ENCODE assay signal across 7 cellular contexts in the genomic region with DNA sequence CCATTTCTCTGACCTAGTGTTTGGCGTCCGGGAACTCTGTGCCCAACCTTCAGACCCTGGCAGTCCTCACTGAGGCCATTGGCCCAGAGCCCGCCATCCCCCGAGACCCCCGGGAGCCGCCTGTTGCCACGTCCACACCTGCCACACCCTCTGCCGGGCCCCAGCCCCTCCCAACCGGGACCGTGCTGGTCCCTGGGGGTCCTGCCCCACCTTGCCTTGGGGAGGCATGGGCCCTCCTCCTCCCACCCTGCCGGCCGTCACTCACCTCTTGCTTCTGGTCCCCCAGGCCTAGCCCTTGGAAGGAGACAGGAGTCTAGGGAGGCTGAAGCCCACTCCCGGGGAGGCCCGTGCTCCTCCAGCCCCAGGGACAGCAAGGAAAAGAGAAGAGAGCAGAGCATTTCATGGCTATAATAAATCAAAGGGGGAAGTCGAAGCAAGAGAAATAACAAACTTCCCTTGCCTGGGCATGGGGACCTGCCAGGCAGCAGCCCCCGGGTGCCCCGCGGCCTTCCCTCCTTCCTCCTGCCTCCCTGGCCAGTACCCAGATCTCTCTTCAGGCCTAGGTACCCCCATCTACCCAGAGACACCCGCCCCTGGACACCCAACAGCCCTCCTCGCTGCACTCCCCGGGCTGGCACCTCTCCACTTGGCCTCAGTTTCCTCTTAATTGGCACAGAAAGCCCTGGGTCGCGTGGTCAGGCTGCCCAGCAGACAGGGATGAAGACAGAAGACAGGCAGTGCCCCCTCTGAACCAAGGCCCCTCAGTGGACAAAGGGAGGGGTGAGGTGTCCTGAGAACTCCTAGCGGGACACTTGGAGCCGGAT. TPM values are rescaled to one million over a fixed set of nuclear protein-coding genes. Genes with fewer than 3 reads are reported as not detected.
DNase-seq lines count a peak whose midpoint lies in the region; ATAC-seq and TF ChIP-seq lines count a peak whose summit lies in the region.
"Had no signal": no experiment of that assay in that cellular context is flagged by ENCODE, and none has a peak within 500 bp of the region (broad histone marks: within the 10 kb centered on the region; RNA-seq: fewer than 3 reads in every experiment).

No MANE protein-coding gene starts in this region.

- H3K4me1 ChIP-seq in gastroesophageal sphincter (peaks cover 0 to 23% (median 0%) of the 10 kb centered on the region in 3 donors), tibial nerve (peaks cover 0 to 24% (median 7%) of the 10 kb centered on the region in 4 donors)

- H3K36me3 ChIP-seq in gastroesophageal sphincter = no peaks in the 10 kb centered on the region
- no peaks in the 10 kb centered on the region for H3K36me3 ChIP-seq in tibial nerve

- H3K27ac ChIP-seq in gastroesophageal sphincter = peak overlapping the region; percentile 11 to 85 (median 80)
- peak overlapping the region; percentile 61 to 89 (median 84) for H3K27ac ChIP-seq in tibial nerve

- no peak for ATAC-seq in activated T-cell treated with anti-CD3 and anti-CD28 coated beads, Interleukin-2, amount 50 U/mL, for 4 hours
- ATAC-seq in gastroesophageal sphincter = no peak
- ATAC-seq in GM19324 (IDR thresholded peaks at IDR 0.05; ENCODE audit: low FRiP score, unreplicated experiment) = no peak

- TF ChIP-seq POLR2A in gastroesophageal sphincter (IDR thresholded peaks at IDR 0.05) = no peak
- TF ChIP-seq POLR2A in tibial nerve (IDR thresholded peaks at IDR 0.05) = no peak

- TF ChIP-seq CTCF in gastroesophageal sphincter (IDR thresholded peaks at IDR 0.05) (no peak), tibial nerve (IDR thresholded peaks at IDR 0.05) (no peak), GM10266 (IDR thresholded peaks at IDR 0.05; ENCODE audit: control insufficient read depth, insufficient read depth, low read depth, missing control alignments) (no peak)

- no peaks in the 10 kb centered on the region for H3K9me3 Mint-ChIP-seq in activated T-cell treated with anti-CD3 and anti-CD28 coated beads, Interleukin-2, amount 50 U/mL, for 4 hours

- WGBS in gastroesophageal sphincter (ENCODE audit: low coverage in 1 of 2), 2 donors = 55% methylated on average over 2 of the region's 25 CpGs; no CpG with 5 or more reads in 1 of the 2 donors
- WGBS in tibial nerve, 2 donors = 74 to 85% methylated on average over 20 to 25 of the region's 25 CpGs

- no peaks in the 10 kb centered on the region for H3K36me3 Mint-ChIP-seq in activated T-cell treated with anti-CD3 and anti-CD28 coated beads, Interleukin-2, amount 50 U/mL, for 4 hours (ENCODE audit: insufficient read depth)

- H3K4me3 ChIP-seq in gastroesophageal sphincter (peak overlapping the region in 1 of 2 donors; percentile 21), tibial nerve (peak overlapping the region in 2 of 4 donors; percentile 20 to 28)

- no peak for DNase-seq in activated T-cell treated with anti-CD3 and anti-CD28 coated beads, Interleukin-2, amount 50 U/mL, for 4 hours
- DNase-seq in activated T-cell treated with anti-CD3 and anti-CD28 coated beads, Interleukin-2, amount 50 U/mL, for 1 hour = no peak
- DNase-seq in tibial nerve (ENCODE audit: low spot score in 2 of 2) = no peak
- DNase-seq in GM10266 (ENCODE audit: extremely low spot score) = no peak
- DNase-seq: NCI-H1694 treated with DMSO at 0.1 percent for 48 hours had no signal

- H3K4me1 Mint-ChIP-seq in activated T-cell treated with anti-CD3 and anti-CD28 coated beads, Interleukin-2, amount 50 U/mL, for 4 hours (ENCODE audit: low read depth) = peaks cover 46% of the 10 kb centered on the region

- H3K4me3 Mint-ChIP-seq in activated T-cell treated with anti-CD3 and anti-CD28 coated beads, Interleukin-2, amount 50 U/mL, for 4 hours = peak overlapping the region; percentile 59

- H3K27me3 ChIP-seq in gastroesophageal sphincter (no peaks in the 10 kb centered on the region), tibial nerve (no peaks in the 10 kb centered on the region)

- H3K27me3 Mint-ChIP-seq in activated T-cell treated with anti-CD3 and anti-CD28 coated beads, Interleukin-2, amount 50 U/mL, for 4 hours (ENCODE audit: low read depth) = no peaks in the 10 kb centered on the region

- no peak for TF ChIP-seq EP300 in gastroesophageal sphincter (IDR thresholded peaks at IDR 0.05)
- no peak for TF ChIP-seq EP300 in tibial nerve (IDR thresholded peaks at IDR 0.05)

- no peaks in the 10 kb centered on the region for H3K9me3 ChIP-seq in gastroesophageal sphincter
- H3K9me3 ChIP-seq in tibial nerve = no peaks in the 10 kb centered on the region

RNA-seq across cellular contexts. Expression of gene SLC39A13, which starts 13.0 kb away (rescaled TPM):
- total RNA-seq in activated T-cell treated with anti-CD3 and anti-CD28 coated beads, Interleukin-2, amount 50 U/mL, for 4 hours = 10 to 100 TPM; 18.7 to 20.8 (median 19.5) TPM
- total RNA-seq in gastroesophageal sphincter (100 to 1,000 TPM in 1 of 4 donors, 10 to 100 TPM in 3; 68.8 to 218 (median 78.9) TPM), tibial nerve (100 to 1,000 TPM in 3 of 4 donors, 10 to 100 TPM in 1; 91.6 to 142 (median 116) TPM)

RNA-seq across cellular contexts. Expression of gene SPI1, which starts 17.1 kb away (rescaled TPM):
- total RNA-seq in activated T-cell treated with anti-CD3 and anti-CD28 coated beads, Interleukin-2, amount 50 U/mL, for 4 hours = 1 to 10 TPM in 2 of 3 donors, under 1 TPM in 1; 0.74 to 2.3 (median 1.1) TPM
- total RNA-seq in gastroesophageal sphincter = 10 to 100 TPM in 3 of 4 donors, 1 to 10 TPM in 1; 4.2 to 32.4 (median 14.7) TPM
- total RNA-seq in tibial nerve = 10 to 100 TPM; 18.8 to 73.5 (median 25.2) TPM

RNA-seq across cellular contexts. Expression of gene PSMC3, which starts 30.8 kb away (rescaled TPM):
- total RNA-seq in activated T-cell treated with anti-CD3 and anti-CD28 coated beads, Interleukin-2, amount 50 U/mL, for 4 hours = 100 to 1,000 TPM; 275 to 300 (median 299) TPM
- total RNA-seq in gastroesophageal sphincter (100 to 1,000 TPM; 169 to 194 (median 179) TPM), tibial nerve (100 to 1,000 TPM; 103 to 147 (median 128) TPM)

RNA-seq across cellular contexts. Expression of gene MYBPC3, which starts 42.9 kb away (rescaled TPM):
- not detected for total RNA-seq in activated T-cell treated with anti-CD3 and anti-CD28 coated beads, Interleukin-2, amount 50 U/mL, for 4 hours
- total RNA-seq in gastroesophageal sphincter (under 1 TPM in 2 of 4 donors, not detected in 2; 0.12 to 0.13 TPM), tibial nerve (under 1 TPM in 2 of 4 donors, not detected in 2; 0.21 to 0.60 TPM)

RNA-seq across cellular contexts. Expression of gene RAPSN, which starts 53.5 kb away (rescaled TPM):
- under 1 TPM; 0.46 to 0.53 (median 0.52) TPM for total RNA-seq in activated T-cell treated with anti-CD3 and anti-CD28 coated beads, Interleukin-2, amount 50 U/mL, for 4 hours
- total RNA-seq in gastroesophageal sphincter = under 1 TPM in 2 of 4 donors, not detected in 2; 0.23 to 0.27 TPM
- total RNA-seq in tibial nerve = 1 to 10 TPM; 2.2 to 6.7 (median 2.7) TPM
